ENCODE assay signal across 8 cellular contexts in genomic region chrX:68498508-68499379, GRCh38. TPM values are rescaled to one million over a fixed set of nuclear protein-coding genes. Genes with fewer than 3 reads are reported as not detected.
DNase-seq lines count a peak whose midpoint lies in the region; ATAC-seq and TF ChIP-seq lines count a peak whose summit lies in the region.

A gene with protein sequence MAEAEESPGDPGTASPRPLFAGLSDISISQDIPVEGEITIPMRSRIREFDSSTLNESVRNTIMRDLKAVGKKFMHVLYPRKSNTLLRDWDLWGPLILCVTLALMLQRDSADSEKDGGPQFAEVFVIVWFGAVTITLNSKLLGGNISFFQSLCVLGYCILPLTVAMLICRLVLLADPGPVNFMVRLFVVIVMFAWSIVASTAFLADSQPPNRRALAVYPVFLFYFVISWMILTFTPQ (plus strand): TSS chrX:68499051. CDS start chrX:68499067, 16 bp downstream.

- TF ChIP-seq EP300 in transverse colon (IDR thresholded peaks at IDR 0.05; ENCODE audit: low read depth): no peak

- peak within 1 kb of the TSS; percentile 94 for H3K4me3 Mint-ChIP-seq in activated naive CD8-positive, alpha-beta T cell treated with anti-CD3 and anti-CD28 coated beads, Interleukin-2, amount 50 U/mL, for 24 hours

- H3K9me3 ChIP-seq in trophoblast cell (ENCODE audit: insufficient read depth, low read depth, low read length) (no peaks in the 10 kb centered on the region), transverse colon (no peaks in the 10 kb centered on the region)

- H3K36me3 Mint-ChIP-seq in activated naive CD8-positive, alpha-beta T cell treated with anti-CD3 and anti-CD28 coated beads, Interleukin-2, amount 50 U/mL, for 24 hours (ENCODE audit: low read depth): peaks cover 10% of the 10 kb centered on the region

- peaks cover 29% of the 10 kb centered on the region for H3K4me1 Mint-ChIP-seq in activated naive CD8-positive, alpha-beta T cell treated with anti-CD3 and anti-CD28 coated beads, Interleukin-2, amount 50 U/mL, for 24 hours

- peak within 1 kb of the TSS; percentile 91 for H2BK120ac ChIP-seq in trophoblast cell (ENCODE audit: insufficient read depth, low read length, poor library complexity)

- H2AK5ac ChIP-seq in trophoblast cell (ENCODE audit: low read length): peak within 1 kb of the TSS; percentile 92

- peak within 1 kb of the TSS; percentile 94 for H4K91ac ChIP-seq in trophoblast cell (ENCODE audit: low read depth, low read length)

- no peak within 1 kb of the TSS for H3K23ac ChIP-seq in trophoblast cell (ENCODE audit: low read length)

- intact Hi-C loops in Right ventricle myocardium superior (cut with DNase I) (no loop called here), transverse colon (cut with DNase I; ENCODE audit: low total_unique reads) (no loop called here)

- peak within 1 kb of the TSS; percentile 96 for H4K12ac ChIP-seq in trophoblast cell (ENCODE audit: low read depth, low read length)

- peak within 1 kb of the TSS; percentile 81 for H3K4ac ChIP-seq in trophoblast cell (ENCODE audit: low read depth, low read length)

- H2BK5ac ChIP-seq in trophoblast cell (ENCODE audit: low read depth, low read length, poor library complexity): peak within 1 kb of the TSS; percentile 93

- H3K36me3 ChIP-seq in trophoblast cell (ENCODE audit: control insufficient read depth in 1 of 2, insufficient read depth in 2 of 2, low read length in 2 of 2): peaks cover 3% of the 10 kb centered on the region in 2 experiments
- no peaks in the 10 kb centered on the region for H3K36me3 ChIP-seq in transverse colon

- H3K4me2 ChIP-seq in trophoblast cell (ENCODE audit: low read length): peak within 1 kb of the TSS; percentile 76

- peak within 1 kb of the TSS; percentile 97 for H3K18ac ChIP-seq in trophoblast cell (ENCODE audit: low read length)

- WGBS in trophoblast cell (ENCODE audit: extremely low coverage, insufficient coverage, insufficient read length): no CpG with 5 or more reads among the region's 68 CpGs
- WGBS in transverse colon (ENCODE audit: low coverage in 1 of 2), 2 donors: 49% methylated on average over 55 of the region's 68 CpGs; no CpG with 5 or more reads in 1 of the 2 donors

- H2BK12ac ChIP-seq in trophoblast cell (ENCODE audit: low read length): no peak within 1 kb of the TSS

- H2AFZ ChIP-seq in trophoblast cell (ENCODE audit: insufficient read depth, low read length, poor library complexity): peak within 1 kb of the TSS; percentile 94

- TF ChIP-seq CTCF in GM12864 (IDR thresholded peaks at IDR 0.05; ENCODE audit: low read depth, low read length, missing control alignments) (no peak), HFF-Myc (IDR thresholded peaks at IDR 0.05; ENCODE audit: low read depth, low read length, missing control alignments) (no peak), NB4 (IDR thresholded peaks at IDR 0.05; ENCODE audit: low read depth, low read length) (no peak), transverse colon (IDR thresholded peaks at IDR 0.05) (no peak)

- H3K27ac ChIP-seq in trophoblast cell (ENCODE audit: low read depth, low read length): peak within 1 kb of the TSS; percentile 88
- peak within 1 kb of the TSS; percentile 88 to 98 (median 92) for H3K27ac ChIP-seq in transverse colon

- H3K27me3 Mint-ChIP-seq in activated naive CD8-positive, alpha-beta T cell treated with anti-CD3 and anti-CD28 coated beads, Interleukin-2, amount 50 U/mL, for 24 hours: peaks cover 4% of the 10 kb centered on the region

- no peaks in the 10 kb centered on the region for H3K9me3 Mint-ChIP-seq in activated naive CD8-positive, alpha-beta T cell treated with anti-CD3 and anti-CD28 coated beads, Interleukin-2, amount 50 U/mL, for 24 hours

- in situ Hi-C loops in transverse colon (cut with MboI; ENCODE audit: low pct_ligation_motif_present in 1 of 4, low pct_unique_long_range_greater_than_20kb in 1 of 4, low sequenced_read_pairs in 3 of 4): no loop called here

- H3K4me1 ChIP-seq in trophoblast cell (ENCODE audit: control insufficient read depth in 1 of 2, insufficient read depth in 2 of 2, low read length in 2 of 2) (peaks cover 0 to 2% of the 10 kb centered on the region in 2 experiments), transverse colon (peaks cover 0 to 17% (median 12%) of the 10 kb centered on the region in 4 donors)

- H4K8ac ChIP-seq in trophoblast cell (ENCODE audit: low read depth, low read length): peak within 1 kb of the TSS; percentile 99

- no peak for DNase-seq in GM12864 (ENCODE audit: low read depth)
- DNase-seq in HFF-Myc (ENCODE audit: extremely low read depth, low read depth): peak; percentile 27
- DNase-seq in NB4 (ENCODE audit: low read depth): peak; percentile 84
- DNase-seq in SW480 (ENCODE audit: low spot score): peak; percentile 66
- DNase-seq in activated naive CD8-positive, alpha-beta T cell treated with anti-CD3 and anti-CD28 coated beads, Interleukin-2, amount 50 U/mL, for 24 hours: peak; percentile 67
- DNase-seq in Right ventricle myocardium superior: peak; percentile 88
- DNase-seq in trophoblast cell: peak; percentile 68 to 78
- DNase-seq in transverse colon: peak; percentile 83

- TF ChIP-seq POLR2A in NB4 (IDR thresholded peaks at IDR 0.05; ENCODE audit: extremely low read depth, insufficient read length): peak; percentile 88
- TF ChIP-seq POLR2A in transverse colon (IDR thresholded peaks at IDR 0.05): peak; percentile 87

- peak; percentile 94 for ATAC-seq in activated naive CD8-positive, alpha-beta T cell treated with anti-CD3 and anti-CD28 coated beads, Interleukin-2, amount 50 U/mL, for 24 hours
- peak; percentile 98 for ATAC-seq in Right ventricle myocardium superior (ENCODE audit: poor library complexity)

- H3K14ac ChIP-seq in trophoblast cell (ENCODE audit: low read length): peak within 1 kb of the TSS; percentile 96

- H3K4me3 ChIP-seq in GM12864 (ENCODE audit: low read depth, low read length): peak within 1 kb of the TSS; percentile 71
- peak within 1 kb of the TSS; percentile 70 for H3K4me3 ChIP-seq in HFF-Myc (replicated peaks; ENCODE audit: low read depth, low read length)
- H3K4me3 ChIP-seq in NB4 (ENCODE audit: low read depth, low read length): peak within 1 kb of the TSS; percentile 90
- peak within 1 kb of the TSS; percentile 86 for H3K4me3 ChIP-seq in trophoblast cell (ENCODE audit: low read depth, low read length)
- H3K4me3 ChIP-seq in transverse colon: peak within 1 kb of the TSS; percentile 60 to 80 (median 72)

- peaks cover 9% of the 10 kb centered on the region for H3K79me1 ChIP-seq in trophoblast cell (ENCODE audit: low read length)

- H3K27me3 ChIP-seq in trophoblast cell (ENCODE audit: insufficient read depth, low read length): no peaks in the 10 kb centered on the region
- H3K27me3 ChIP-seq in transverse colon: no peaks in the 10 kb centered on the region

- H3K79me2 ChIP-seq in trophoblast cell (ENCODE audit: control insufficient read depth, insufficient read depth, low read length, poor library complexity): peaks cover 9% of the 10 kb centered on the region

- peak within 1 kb of the TSS; percentile 98 for H3K9ac ChIP-seq in trophoblast cell (ENCODE audit: low read length)

- peak within 1 kb of the TSS; percentile 96 for H3K27ac Mint-ChIP-seq in activated naive CD8-positive, alpha-beta T cell treated with anti-CD3 and anti-CD28 coated beads, Interleukin-2, amount 50 U/mL, for 24 hours

RNA-seq across cellular contexts. Expression of the gene that starts here (rescaled TPM):
- 29.7 TPM for total RNA-seq in Right ventricle myocardium superior
- polyA plus RNA-seq in trophoblast cell (2013): 15.2 and 15.9 TPM in 2 replicates
- total RNA-seq in transverse colon: 10 to 100 TPM; 10.8 to 33.0 (median 21.0) TPM
